ENCODE assay signal across 21 cellular contexts in genomic region chr16:85180047-85180878, GRCh38.
"Had no signal": no experiment of that assay in that cellular context is flagged by ENCODE, and none has a peak within 500 bp of the region (broad histone marks: within the 10 kb centered on the region; RNA-seq: fewer than 3 reads in every experiment).

No MANE protein-coding gene starts in this region.

- H3K4me1 ChIP-seq: tibial artery, uterus had no signal

- H3K36me3 ChIP-seq: pancreas, right lobe of liver, upper lobe of left lung, uterus had no signal

- H3K4me3 ChIP-seq: gastrocnemius medialis, mucosa of descending colon, pancreas, right lobe of liver, spleen, tibial artery, upper lobe of left lung, uterus had no signal

- H3K27ac ChIP-seq: pancreas, tibial artery, upper lobe of left lung, uterus had no signal

- H3K27me3 ChIP-seq: gastrocnemius medialis, pancreas, right lobe of liver, tibial artery, upper lobe of left lung, uterus had no signal

- ATAC-seq: esophagus mucosa; mucosa of descending colon; naive thymus-derived CD8-positive, alpha-beta T cell; stimulated activated memory B cell treated with anti-CD40 and anti-IgM and Interleukin-4, amounts not matched to agents 10 μg/mL and 1 μg/mL and 100 μg/mL, for 72 hours had no signal

- H3K9me3 ChIP-seq: pancreas, right lobe of liver, uterus had no signal

- FAIRE-seq: endometrium, pancreas had no signal

- DNase-seq: cortex of kidney; effector memory CD4-positive, alpha-beta T cell; gastrocnemius medialis; glutamatergic neuron; islet precursor cell; mammary epithelial cell; mucosa of descending colon; naive thymus-derived CD8-positive, alpha-beta T cell; nucleus accumbens; spleen; stimulated activated CD4-positive, alpha-beta T cell treated with anti-CD3 and anti-CD28 coated beads, Interleukin-15, amount 100 ng/mL, for 24 hours; stimulated activated CD4-positive, alpha-beta T cell treated with anti-CD3 and anti-CD28 coated beads, Interleukin-1b, Interleukin-23, amount 100 ng/mL, for 48 hours; stimulated activated CD4-positive, alpha-beta T cell treated with anti-CD3 and anti-CD28 coated beads, Interleukin-4, amount 100 ng/mL, for 24 hours; tibial artery; upper lobe of left lung; uterus had no signal
